14 cellular contexts compared by ENCODE assay signal in genomic region chr6:24464253-24465038, GRCh38. TPM values are rescaled to one million over a fixed set of nuclear protein-coding genes. Genes with fewer than 3 reads are reported as not detected.
DNase-seq lines count a peak whose midpoint lies in the region; ATAC-seq and TF ChIP-seq lines count a peak whose summit lies in the region.
"Had no signal": no experiment of that assay in that cellular context is flagged by ENCODE, and none has a peak within 500 bp of the region (broad histone marks: within the 10 kb centered on the region; RNA-seq: fewer than 3 reads in every experiment).

No MANE protein-coding gene starts in this region.

- no peaks in the 10 kb centered on the region for H3K9me3 Mint-ChIP-seq in WTC11
- H3K9me3 Mint-ChIP-seq: CD4-positive, alpha-beta memory T cell had no signal

- H3K27ac Mint-ChIP-seq in WTC11: no peak overlapping the region
- H3K27ac Mint-ChIP-seq: CD4-positive, alpha-beta memory T cell had no signal

- no peak overlapping the region for H3K4me3 ChIP-seq in esophagus muscularis mucosa

- H3K36me3 ChIP-seq in esophagus muscularis mucosa: peaks cover 0 to 18% (median 0%) of the 10 kb centered on the region in 4 donors

- intact Hi-C loops in esophagus muscularis mucosa (cut with DNase I): no loop called here

- WGBS in esophagus muscularis mucosa: 93% methylated on average over 10 of the region's 11 CpGs

- no peaks in the 10 kb centered on the region for H3K9me3 ChIP-seq in esophagus muscularis mucosa

- POLR2A ChIA-PET in WTC11 (lab: Charles Lee): no interaction called here

- H3K36me3 Mint-ChIP-seq in WTC11: no peaks in the 10 kb centered on the region
- H3K36me3 Mint-ChIP-seq: CD4-positive, alpha-beta memory T cell had no signal

- TF ChIP-seq CTCF in WTC11 (IDR thresholded peaks at IDR 0.05) (no peak), esophagus muscularis mucosa (IDR thresholded peaks at IDR 0.05) (no peak)

- peak; percentile 38 for DNase-seq in M059J (ENCODE audit: low read depth)
- DNase-seq in WTC11 (ENCODE audit: low spot score): no peak
- peak; percentile 78 for DNase-seq in esophagus muscularis mucosa (ENCODE audit: extremely low spot score)
- no peak for DNase-seq in cerebellar nuclear complex (lab: John Stamatoyannopoulos, UW)
- DNase-seq in DMS53 treated with DMSO at 0.1 percent for 48 hours (lab: John Stamatoyannopoulos, UW; ENCODE audit: unreplicated experiment): no peak
- DNase-seq: C1 segment of cervical spinal cord; Calu3; CD4-positive, alpha-beta memory T cell; COR-L47; DMS53; DND-41; H7; HCEC 1CT had no signal

- no peak overlapping the region for H3K4me3 Mint-ChIP-seq in WTC11
- H3K4me3 Mint-ChIP-seq: CD4-positive, alpha-beta memory T cell had no signal

- no peak for TF ChIP-seq POLR2A in esophagus muscularis mucosa (IDR thresholded peaks at IDR 0.05; ENCODE audit: low read depth)

- peak; percentile 55 for ATAC-seq in WTC11
- no peak for ATAC-seq in HG03139 (IDR thresholded peaks at IDR 0.05; ENCODE audit: unreplicated experiment)

- H3K4me1 Mint-ChIP-seq in WTC11: no peaks in the 10 kb centered on the region
- H3K4me1 Mint-ChIP-seq: CD4-positive, alpha-beta memory T cell had no signal

- no peaks in the 10 kb centered on the region for H3K27me3 ChIP-seq in esophagus muscularis mucosa

- H3K27me3 Mint-ChIP-seq in WTC11 (ENCODE audit: low read depth): no peaks in the 10 kb centered on the region
- H3K27me3 Mint-ChIP-seq: CD4-positive, alpha-beta memory T cell had no signal

- no peak overlapping the region for H3K27ac ChIP-seq in esophagus muscularis mucosa (replicated peaks in 1 of 4)

- CTCF ChIA-PET in WTC11 (lab: Charles Lee): no interaction called here

- no peak for TF ChIP-seq EP300 in esophagus muscularis mucosa (IDR thresholded peaks at IDR 0.05)

- no peaks in the 10 kb centered on the region for H3K4me1 ChIP-seq in esophagus muscularis mucosa

TF ChIP-seq in WTC11, 78 proteins besides CTCF, POLR2A, EP300 and RAD21:
- TF ChIP-seq E2F1 (CRISPR knock-in tag; IDR thresholded peaks at IDR 0.05): no peak
- TF ChIP-seq MYBL2 (CRISPR knock-in tag; IDR thresholded peaks at IDR 0.05): no peak
- TF ChIP-seq PRDM15 (CRISPR knock-in tag; IDR thresholded peaks at IDR 0.05): no peak
- no peak for TF ChIP-seq E2F5 (CRISPR knock-in tag; IDR thresholded peaks at IDR 0.05)
- no peak for TF ChIP-seq ATF6 (CRISPR knock-in tag; IDR thresholded peaks at IDR 0.05)
- no peak for TF ChIP-seq MXD4 (CRISPR knock-in tag; IDR thresholded peaks at IDR 0.05; ENCODE audit: borderline replicate concordance)
- no peak for TF ChIP-seq GRHL2 (CRISPR knock-in tag; IDR thresholded peaks at IDR 0.05; ENCODE audit: insufficient replicate concordance, severe bottlenecking)
- TF ChIP-seq ATF1 (CRISPR knock-in tag; IDR thresholded peaks at IDR 0.05): no peak

RNA-seq across cellular contexts. Expression of gene GPLD1, which starts 24.9 kb away (rescaled TPM):
- total RNA-seq in M059J (2014; rRNA removed; shearing (Covaris generic)): 0.22 TPM in 1 of 2 replicates, not detected in the other
- total RNA-seq in WTC11 (2021) (5.7 to 8.4 TPM (median 6.3 TPM) in 3 replicates), esophagus muscularis mucosa (1 to 10 TPM; 3.8 to 5.3 (median 4.1) TPM)

RNA-seq across cellular contexts. Expression of gene ALDH5A1, which starts 30.3 kb away (rescaled TPM):
- 1.8 and 3.0 TPM in 2 replicates for total RNA-seq in M059J (2014; rRNA removed; shearing (Covaris generic))
- total RNA-seq in WTC11 (2021): 5.1 to 6.7 TPM (median 5.5 TPM) in 3 replicates
- 1 to 10 TPM; 2.5 to 3.5 (median 3.3) TPM for total RNA-seq in esophagus muscularis mucosa

Comparison
In these comparisons a context has a peak if more than half of its experiments do, and no peak if none do; other contexts are left out.
1. DNase-seq: peak in M059J (single experiment) and esophagus muscularis mucosa (single experiment); none in WTC11 (single experiment), cerebellar nuclear complex (0 of 2) and DMS53 treated with DMSO at 0.1 percent for 48 hours (single experiment).